Comparison of ENCODE assay signal across 8 cellular contexts in genomic region chr19:36215276-36216171, GRCh38. TPM values are rescaled to one million over a fixed set of nuclear protein-coding genes. Genes with fewer than 3 reads are reported as not detected.
DNase-seq lines count a peak whose midpoint lies in the region; ATAC-seq and TF ChIP-seq lines count a peak whose summit lies in the region.

No MANE protein-coding gene starts in this region.

- no peaks in the 10 kb centered on the region for H3K27me3 ChIP-seq in iPS-15b (ENCODE audit: control insufficient read depth, insufficient read depth, low read length)

- ATAC-seq in activated CD8-positive, alpha-beta T cell treated with anti-CD3 and anti-CD28 coated beads, Interleukin-2, amount 10 ng/mL, durations not matched to agents 7 days and 5 days, result peak; percentile 0
- ATAC-seq in HG03571 (IDR thresholded peaks at IDR 0.05; ENCODE audit: unreplicated experiment), result no peak

- peak overlapping the region; percentile 97 for H3K9ac ChIP-seq in iPS-15b (ENCODE audit: low read depth, low read length)

- H3K4me3 ChIP-seq in LNCaP clone FGC (ENCODE audit: low read depth, low read length) (peak overlapping the region; percentile 90), iPS-15b (ENCODE audit: low read depth, low read length) (peak overlapping the region; percentile 72)

- peaks cover 22% of the 10 kb centered on the region for H3K36me3 Mint-ChIP-seq in activated CD8-positive, alpha-beta T cell treated with anti-CD3 and anti-CD28 coated beads, Interleukin-2, amount 10 ng/mL, durations not matched to agents 7 days and 5 days (ENCODE audit: low read depth)

- H3K9me3 ChIP-seq in iPS-15b (ENCODE audit: control insufficient read depth, insufficient read depth, low read length), result no peaks in the 10 kb centered on the region

- no peak overlapping the region for H3K4me3 Mint-ChIP-seq in activated CD8-positive, alpha-beta T cell treated with anti-CD3 and anti-CD28 coated beads, Interleukin-2, amount 10 ng/mL, durations not matched to agents 7 days and 5 days

- no peak overlapping the region for H3K27ac Mint-ChIP-seq in activated CD8-positive, alpha-beta T cell treated with anti-CD3 and anti-CD28 coated beads, Interleukin-2, amount 10 ng/mL, durations not matched to agents 7 days and 5 days

- H3K4me1 ChIP-seq in iPS-15b (ENCODE audit: control insufficient read depth, insufficient read depth, low read length), result no peaks in the 10 kb centered on the region

- POLR2A ChIA-PET in activated CD8-positive, alpha-beta T cell treated with anti-CD3 and anti-CD28 coated beads, Interleukin-2, amount 10 ng/mL, durations not matched to agents 7 days and 5 days (lab: Charles Lee), result interaction anchor here (0.6 to 2.2 kb wide), 17 partner anchors 9 to 1564 kb away, joined by 3 to 10 read pairs (median 4); partner anchors contain the start of genes POLR2I, TBCB, ZNF345 and ZNF382

- peaks cover 6% of the 10 kb centered on the region for H3K9me3 Mint-ChIP-seq in activated CD8-positive, alpha-beta T cell treated with anti-CD3 and anti-CD28 coated beads, Interleukin-2, amount 10 ng/mL, durations not matched to agents 7 days and 5 days (ENCODE audit: insufficient read depth)

- CTCF ChIA-PET in activated CD8-positive, alpha-beta T cell treated with anti-CD3 and anti-CD28 coated beads, Interleukin-2, amount 10 ng/mL, durations not matched to agents 7 days and 5 days (lab: Charles Lee), result interaction anchor here (0.9 to 1.9 kb wide), 2 partner anchors 9 to 88 kb away, joined by 5 to 13 read pairs; no protein-coding TSS in a partner anchor

- no peaks in the 10 kb centered on the region for H3K27me3 Mint-ChIP-seq in activated CD8-positive, alpha-beta T cell treated with anti-CD3 and anti-CD28 coated beads, Interleukin-2, amount 10 ng/mL, durations not matched to agents 7 days and 5 days (ENCODE audit: low read depth)

- peak; percentile 8 to 20 for DNase-seq in activated CD4-positive, alpha-beta T cell treated with anti-CD3 and anti-CD28 coated beads for 4 hours
- no peak for DNase-seq in activated CD4-positive, alpha-beta T cell treated with anti-CD3 and anti-CD28 coated beads, Interleukin-2, amount 50 U/mL, for 1 hour
- no peak for DNase-seq in LNCaP clone FGC (ENCODE audit: low read depth)
- DNase-seq in activated CD8-positive, alpha-beta T cell treated with anti-CD3 and anti-CD28 coated beads, Interleukin-2, amount 10 ng/mL, durations not matched to agents 7 days and 5 days, result peak; percentile 25
- DNase-seq in stimulated activated CD4-positive, alpha-beta T cell treated with anti-CD3 and anti-CD28 coated beads, Interleukin-4, amount 100 ng/mL, for 48 hours (ENCODE audit: low read depth in 2 of 2), result peak; percentile 11 to 35
- no peak for DNase-seq in mesenteric fat pad (ENCODE audit: low spot score)

- TF ChIP-seq CTCF in LNCaP clone FGC (IDR thresholded peaks at IDR 0.05; ENCODE audit: control insufficient read depth, extremely low read depth, insufficient read depth), result no peak

- peaks cover 22% of the 10 kb centered on the region for H3K4me1 Mint-ChIP-seq in activated CD8-positive, alpha-beta T cell treated with anti-CD3 and anti-CD28 coated beads, Interleukin-2, amount 10 ng/mL, durations not matched to agents 7 days and 5 days (ENCODE audit: low read depth)

- H3K36me3 ChIP-seq in iPS-15b (ENCODE audit: control insufficient read depth, insufficient read depth, low read length), result peaks cover 9% of the 10 kb centered on the region

RNA-seq across cellular contexts. Expression of gene ZNF146, which starts 0.6 kb away (rescaled TPM):
- 10 to 100 TPM; 61.7 to 63.8 TPM for total RNA-seq in activated CD8-positive, alpha-beta T cell treated with anti-CD3 and anti-CD28 coated beads, Interleukin-2, amount 10 ng/mL, durations not matched to agents 7 days and 5 days
- total RNA-seq in mesenteric fat pad, result 40.3 TPM

RNA-seq across cellular contexts. Expression of gene ZNF565, which starts 1.1 kb away (rescaled TPM):
- total RNA-seq in activated CD8-positive, alpha-beta T cell treated with anti-CD3 and anti-CD28 coated beads, Interleukin-2, amount 10 ng/mL, durations not matched to agents 7 days and 5 days, result 1 to 10 TPM; 2.2 to 2.7 TPM
- 3.6 TPM for total RNA-seq in mesenteric fat pad

Comparison
In these comparisons a context has a peak if more than half of its experiments do, and no peak if none do; other contexts are left out.
1. DNase-seq: peak in activated CD4-positive, alpha-beta T cell treated with anti-CD3 and anti-CD28 coated beads for 4 hours (2 of 2), activated CD8-positive, alpha-beta T cell treated with anti-CD3 and anti-CD28 coated beads, Interleukin-2, amount 10 ng/mL, durations not matched to agents 7 days and 5 days (single experiment) and stimulated activated CD4-positive, alpha-beta T cell treated with anti-CD3 and anti-CD28 coated beads, Interleukin-4, amount 100 ng/mL, for 48 hours (2 of 2); none in activated CD4-positive, alpha-beta T cell treated with anti-CD3 and anti-CD28 coated beads, Interleukin-2, amount 50 U/mL, for 1 hour (single experiment), LNCaP clone FGC (single experiment) and mesenteric fat pad (single experiment).